16 cellular contexts compared by ENCODE assay signal in the genomic region with DNA sequence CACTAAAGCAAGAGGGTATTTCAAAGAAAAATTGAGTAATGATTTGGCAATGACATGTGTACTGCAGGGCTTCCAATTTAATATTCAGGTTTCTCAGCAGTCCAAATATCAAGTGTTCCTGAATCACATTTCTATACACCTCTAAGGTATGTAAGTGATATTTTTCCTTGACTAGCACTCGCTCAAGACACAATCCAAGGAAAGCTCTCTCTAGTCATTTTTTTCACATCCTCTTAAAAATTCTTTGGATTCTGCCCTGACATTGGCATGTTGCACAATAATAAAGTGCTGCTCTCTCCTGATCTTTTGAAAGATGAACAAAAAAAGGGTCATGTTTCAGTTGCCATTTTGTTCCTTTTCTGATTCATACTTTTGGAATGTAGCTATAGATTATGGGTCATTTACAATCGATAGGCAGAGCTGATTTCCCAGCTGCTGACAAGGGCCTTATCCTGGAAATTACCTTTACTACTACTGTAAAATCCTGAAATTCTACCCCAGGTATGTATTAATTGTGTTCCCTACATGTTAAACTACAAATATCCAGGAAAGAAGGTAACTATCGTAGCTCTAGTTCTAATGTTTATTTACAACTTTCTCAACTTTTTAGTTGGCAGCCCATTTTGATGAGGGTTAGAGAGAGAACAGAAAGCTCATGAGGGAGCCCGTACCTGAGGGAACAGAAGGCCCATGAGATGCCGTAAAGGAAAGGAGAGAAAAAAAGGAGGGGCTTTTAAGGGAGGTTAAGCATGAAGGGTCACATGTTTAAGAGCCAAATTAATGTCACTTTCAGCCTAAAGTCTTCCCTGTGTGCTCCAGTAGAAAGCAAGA. TPM values are rescaled to one million over a fixed set of nuclear protein-coding genes. Genes with fewer than 3 reads are reported as not detected.
DNase-seq lines count a peak whose midpoint lies in the region; ATAC-seq and TF ChIP-seq lines count a peak whose summit lies in the region.
"Had no signal": no experiment of that assay in that cellular context is flagged by ENCODE, and none has a peak within 500 bp of the region (broad histone marks: within the 10 kb centered on the region; RNA-seq: fewer than 3 reads in every experiment).

No MANE protein-coding gene starts in this region.

- H4K20me1 ChIP-seq in GM23248 (ENCODE audit: insufficient read depth), result no peaks in the 10 kb centered on the region
- H4K20me1 ChIP-seq: BLaER1 had no signal

- no peaks in the 10 kb centered on the region for H3K4me1 ChIP-seq in GM23248 (ENCODE audit: insufficient read depth)
- H3K4me1 ChIP-seq: BLaER1, Peyer's patch had no signal

- H3K9me3 ChIP-seq in GM23248 (ENCODE audit: low read depth), result no peaks in the 10 kb centered on the region
- H3K9me3 ChIP-seq: BLaER1, Peyer's patch had no signal

- H3K27ac Mint-ChIP-seq in progenitor cell of endocrine pancreas, result peak overlapping the region; percentile 51
- H3K27ac Mint-ChIP-seq: stimulated activated memory B cell treated with anti-CD40 and anti-IgM and Interleukin-4, amounts not matched to agents 10 μg/mL and 1 μg/mL and 100 μg/mL, for 72 hours had no signal

- peaks cover 17% of the 10 kb centered on the region for H3K4me1 Mint-ChIP-seq in progenitor cell of endocrine pancreas (ENCODE audit: low read depth)
- H3K4me1 Mint-ChIP-seq: stimulated activated memory B cell treated with anti-CD40 and anti-IgM and Interleukin-4, amounts not matched to agents 10 μg/mL and 1 μg/mL and 100 μg/mL, for 72 hours had no signal

- no peaks in the 10 kb centered on the region for H3K27me3 Mint-ChIP-seq in progenitor cell of endocrine pancreas
- H3K27me3 Mint-ChIP-seq: stimulated activated memory B cell treated with anti-CD40 and anti-IgM and Interleukin-4, amounts not matched to agents 10 μg/mL and 1 μg/mL and 100 μg/mL, for 72 hours had no signal

- DNase-seq in GM23248 (peak; percentile 23), fibroblast of villous mesenchyme (ENCODE audit: low read depth) (peak; percentile 51), progenitor cell of endocrine pancreas (ENCODE audit: low spot score, unreplicated experiment) (no peak), NCI-H2107 treated with DMSO at 0.1 percent for 48 hours (lab: John Stamatoyannopoulos, UW; ENCODE audit: unreplicated experiment) (no peak), HK-2 (ENCODE audit: unreplicated experiment) (no peak), NCI-H1694 treated with DMSO at 0.1 percent for 48 hours (lab: John Stamatoyannopoulos, UW) (no peak)
- DNase-seq: activated effector memory CD4-positive, alpha-beta T cell treated with anti-CD3 and anti-CD28 coated beads, Interleukin-2, amount 50 U/mL, for 16 hours; foreskin melanocyte; KBM-7; NCI-H1417; Peyer's patch had no signal

- no peak overlapping the region for H3K9ac ChIP-seq in GM23248
- H3K9ac ChIP-seq: BLaER1 had no signal

- H3K36me3 ChIP-seq in GM23248 (ENCODE audit: low read depth), result no peaks in the 10 kb centered on the region
- H3K36me3 ChIP-seq: BLaER1, Peyer's patch had no signal

- TF ChIP-seq CTCF in fibroblast of villous mesenchyme (IDR thresholded peaks at IDR 0.05; ENCODE audit: insufficient read depth, low read depth, low read length) (no peak), progenitor cell of endocrine pancreas (IDR thresholded peaks at IDR 0.05; ENCODE audit: unreplicated experiment) (no peak)

- H3K27me3 ChIP-seq in GM23248 (replicated peaks; ENCODE audit: insufficient read depth), result no peaks in the 10 kb centered on the region
- H3K27me3 ChIP-seq: BLaER1, Peyer's patch had no signal

- H3K4me2 ChIP-seq in GM23248 (ENCODE audit: unreplicated experiment), result no peak overlapping the region
- H3K4me2 ChIP-seq: BLaER1 had no signal

- no peaks in the 10 kb centered on the region for H3K79me2 ChIP-seq in GM23248 (ENCODE audit: insufficient read depth)

- H3F3A ChIP-seq in GM23248 (ENCODE audit: insufficient read depth), result no peaks in the 10 kb centered on the region

- 66 to 71% methylated on average over 5 of the region's 5 CpGs for WGBS in GM23248 (ENCODE audit: low coverage in 1 of 2, low lambda C conversion rate in 2 of 2, missing lambda C conversion rate in 2 of 2), 2 experiments

- ATAC-seq in SK-N-SH treated with all-trans-retinoic acid at 6 μM for 48 hours, result peak; percentile 51
- ATAC-seq in HG03469 (IDR thresholded peaks at IDR 0.05; ENCODE audit: unreplicated experiment), result no peak
- ATAC-seq: stimulated activated memory B cell treated with anti-CD40 and anti-IgM and Interleukin-4, amounts not matched to agents 10 μg/mL and 1 μg/mL and 100 μg/mL, for 72 hours had no signal

- H3K9me3 Mint-ChIP-seq in progenitor cell of endocrine pancreas (ENCODE audit: low read depth), result peaks cover 21% of the 10 kb centered on the region

- no peak overlapping the region for H3K27ac ChIP-seq in GM23248
- H3K27ac ChIP-seq: BLaER1, Peyer's patch, VCaP had no signal

- H3K4me3 ChIP-seq in GM23248 (no peak overlapping the region), fibroblast of villous mesenchyme (ENCODE audit: low read depth, low read length) (no peak overlapping the region)
- H3K4me3 ChIP-seq: BLaER1, Peyer's patch had no signal

- H2AFZ ChIP-seq in GM23248, result no peak overlapping the region

- in situ Hi-C loops in GM23248 (cut with MboI), result no loop called here

- H3K4me3 Mint-ChIP-seq in progenitor cell of endocrine pancreas (ENCODE audit: low read depth), result no peak overlapping the region
- H3K4me3 Mint-ChIP-seq: stimulated activated memory B cell treated with anti-CD40 and anti-IgM and Interleukin-4, amounts not matched to agents 10 μg/mL and 1 μg/mL and 100 μg/mL, for 72 hours had no signal

- no peaks in the 10 kb centered on the region for H3K9me2 ChIP-seq in GM23248 (ENCODE audit: insufficient read depth)

- H3K36me3 Mint-ChIP-seq in progenitor cell of endocrine pancreas (ENCODE audit: insufficient read depth), result peaks cover 6% of the 10 kb centered on the region
- H3K36me3 Mint-ChIP-seq: stimulated activated memory B cell treated with anti-CD40 and anti-IgM and Interleukin-4, amounts not matched to agents 10 μg/mL and 1 μg/mL and 100 μg/mL, for 72 hours had no signal

TF ChIP-seq in SK-N-SH treated with all-trans-retinoic acid at 6 μM for 48 hours, 23 proteins besides CTCF, POLR2A, EP300 and RAD21 (continues in another document):
- TF ChIP-seq CSDC2 (CRISPR knock-in tag; IDR thresholded peaks at IDR 0.05) (no peak), ARNTL (CRISPR knock-in tag; IDR thresholded peaks at IDR 0.05; ENCODE audit: borderline replicate concordance, low read depth) (no peak), ZNF70 (CRISPR knock-in tag; IDR thresholded peaks at IDR 0.05) (no peak), SNAI2 (CRISPR knock-in tag; IDR thresholded peaks at IDR 0.05) (no peak), ESRRG (CRISPR knock-in tag; IDR thresholded peaks at IDR 0.05) (no peak), TCF4 (CRISPR knock-in tag; IDR thresholded peaks at IDR 0.05; ENCODE audit: borderline replicate concordance) (no peak), BACH2 (CRISPR knock-in tag; IDR thresholded peaks at IDR 0.05; ENCODE audit: borderline replicate concordance) (no peak), ZFP30 (CRISPR knock-in tag; IDR thresholded peaks at IDR 0.05) (no peak), ZC3H10 (CRISPR knock-in tag; IDR thresholded peaks at IDR 0.05) (no peak), ZNF8 (CRISPR knock-in tag; IDR thresholded peaks at IDR 0.05) (no peak), RARB (CRISPR knock-in tag; IDR thresholded peaks at IDR 0.05) (no peak), PPARA (CRISPR knock-in tag; IDR thresholded peaks at IDR 0.05; ENCODE audit: borderline replicate concordance) (no peak), GLIS3 (CRISPR knock-in tag; IDR thresholded peaks at IDR 0.05) (no peak), OSR1 (CRISPR knock-in tag; IDR thresholded peaks at IDR 0.05) (no peak)
- TF ChIP-seq, protein P1, sequence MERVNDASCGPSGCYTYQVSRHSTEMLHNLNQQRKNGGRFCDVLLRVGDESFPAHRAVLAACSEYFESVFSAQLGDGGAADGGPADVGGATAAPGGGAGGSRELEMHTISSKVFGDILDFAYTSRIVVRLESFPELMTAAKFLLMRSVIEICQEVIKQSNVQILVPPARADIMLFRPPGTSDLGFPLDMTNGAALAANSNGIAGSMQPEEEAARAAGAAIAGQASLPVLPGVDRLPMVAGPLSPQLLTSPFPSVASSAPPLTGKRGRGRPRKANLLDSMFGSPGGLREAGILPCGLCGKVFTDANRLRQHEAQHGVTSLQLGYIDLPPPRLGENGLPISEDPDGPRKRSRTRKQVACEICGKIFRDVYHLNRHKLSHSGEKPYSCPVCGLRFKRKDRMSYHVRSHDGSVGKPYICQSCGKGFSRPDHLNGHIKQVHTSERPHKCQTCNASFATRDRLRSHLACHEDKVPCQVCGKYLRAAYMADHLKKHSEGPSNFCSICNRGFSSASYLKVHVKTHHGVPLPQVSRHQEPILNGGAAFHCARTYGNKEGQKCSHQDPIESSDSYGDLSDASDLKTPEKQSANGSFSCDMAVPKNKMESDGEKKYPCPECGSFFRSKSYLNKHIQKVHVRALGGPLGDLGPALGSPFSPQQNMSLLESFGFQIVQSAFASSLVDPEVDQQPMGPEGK (CRISPR knock-in tag; IDR thresholded peaks at IDR 0.05; ENCODE audit: borderline replicate concordance), result no peak
- TF ChIP-seq, protein P2, sequence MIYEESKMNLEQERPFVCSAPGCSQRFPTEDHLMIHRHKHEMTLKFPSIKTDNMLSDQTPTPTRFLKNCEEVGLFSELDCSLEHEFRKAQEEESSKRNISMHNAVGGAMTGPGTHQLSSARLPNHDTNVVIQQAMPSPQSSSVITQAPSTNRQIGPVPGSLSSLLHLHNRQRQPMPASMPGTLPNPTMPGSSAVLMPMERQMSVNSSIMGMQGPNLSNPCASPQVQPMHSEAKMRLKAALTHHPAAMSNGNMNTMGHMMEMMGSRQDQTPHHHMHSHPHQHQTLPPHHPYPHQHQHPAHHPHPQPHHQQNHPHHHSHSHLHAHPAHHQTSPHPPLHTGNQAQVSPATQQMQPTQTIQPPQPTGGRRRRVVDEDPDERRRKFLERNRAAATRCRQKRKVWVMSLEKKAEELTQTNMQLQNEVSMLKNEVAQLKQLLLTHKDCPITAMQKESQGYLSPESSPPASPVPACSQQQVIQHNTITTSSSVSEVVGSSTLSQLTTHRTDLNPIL (CRISPR knock-in tag; IDR thresholded peaks at IDR 0.05; ENCODE audit: low read depth), result no peak

RNA-seq across cellular contexts. Expression of a gene that starts 22.2 kb away (rescaled TPM):
- 1.5 and 1.6 TPM in 2 replicates for total RNA-seq in GM23248 (2014; rRNA removed; shearing (Covaris generic))
- polyA plus RNA-seq in GM23248 (2016; fragmentation: Nextera tagmentation; extraction: Ambion mirVana), result 0.38 and 0.47 TPM in 2 replicates
- total RNA-seq in fibroblast of villous mesenchyme, result 33.2 and 153 TPM in 2 replicates
- 126 and 139 TPM in 2 replicates for total RNA-seq in progenitor cell of endocrine pancreas

Comparison
In these comparisons a context has a peak if more than half of its experiments do, and no peak if none do; other contexts are left out.
1. DNase-seq: peak in GM23248 (single experiment) and fibroblast of villous mesenchyme (single experiment); none in progenitor cell of endocrine pancreas (single experiment), NCI-H2107 treated with DMSO at 0.1 percent for 48 hours (single experiment), HK-2 (single experiment) and NCI-H1694 treated with DMSO at 0.1 percent for 48 hours (single experiment).
2. RNA of a gene that starts 22.2 kb away (total RNA-seq): 33.2 to 153 TPM in fibroblast of villous mesenchyme and 126 to 139 TPM in progenitor cell of endocrine pancreas; 1.5 to 1.6 TPM in GM23248; every median in the first group is over 10 times any median in the second.